Comparison of ENCODE assay signal across 8 cellular contexts in genomic region chr12:112382866-112383265, GRCh38. TPM values are rescaled to one million over a fixed set of nuclear protein-coding genes. Genes with fewer than 3 reads are reported as not detected.
DNase-seq lines count a peak whose midpoint lies in the region; ATAC-seq, FAIRE-seq and TF ChIP-seq lines count a peak whose summit lies in the region.

No MANE protein-coding gene starts in this region.

- no peak overlapping the region for H3K9ac ChIP-seq in H1 (replicated peaks in 1 of 4; ENCODE audit: extremely low read depth in 1 of 4, low read depth in 3 of 4, low read length in 3 of 4)
- H3K9ac ChIP-seq in parathyroid adenoma = no peak overlapping the region

- H3K27me3 Mint-ChIP-seq in CD8-positive, alpha-beta memory T cell = peaks cover 0 to 3% of the 10 kb centered on the region in 2 donors

- H4K5ac ChIP-seq in H1 (ENCODE audit: insufficient read length, low read depth, low read length) = peak overlapping the region; percentile 20

- peak overlapping the region; percentile 89 to 100 (median 94) for H3K4me3 Mint-ChIP-seq in CD8-positive, alpha-beta memory T cell

- no peak overlapping the region for H4K91ac ChIP-seq in H1 (replicated peaks; ENCODE audit: insufficient read length, low read length)

- H2AFZ ChIP-seq in OCI-LY7 (ENCODE audit: low read length) (peak overlapping the region; percentile 89), H1 (ENCODE audit: low read length) (peak overlapping the region; percentile 16; the same call in 1 of the 2 replicates), parathyroid adenoma (peak overlapping the region; percentile 93)

- 85% methylated on average over 10 of the region's 11 CpGs; no CpG with 5 or more reads in 1 of the 2 experiments for WGBS in H1 (ENCODE audit: extremely low coverage in 1 of 2, insufficient coverage in 1 of 2, insufficient read length in 1 of 2, insufficient replicate concordance in 2 of 2, low coverage in 1 of 2, low lambda C conversion rate in 2 of 2, missing lambda C conversion rate in 1 of 2), 2 experiments

- no peak for FAIRE-seq in H1 (lab: Jason Lieb, UNC)

- no peak overlapping the region for H3K14ac ChIP-seq in H1 (ENCODE audit: insufficient read length)

- peaks cover 27 to 32% (median 31%) of the 10 kb centered on the region in 3 donors for H3K4me1 Mint-ChIP-seq in CD8-positive, alpha-beta memory T cell

- no peak overlapping the region for H2BK20ac ChIP-seq in H1 (ENCODE audit: low read length)

- peaks cover 0 to 2% (median 0%) of the 10 kb centered on the region in 5 donors for H3K9me3 Mint-ChIP-seq in CD8-positive, alpha-beta memory T cell

- DNase-seq in CD8-positive, alpha-beta memory T cell = no peak
- DNase-seq in OCI-LY7 (ENCODE audit: low spot score) (no peak), H1 (ENCODE audit: low read depth in 1 of 2, low spot score in 2 of 2) (no peak), GM20000 (ENCODE audit: low spot score) (no peak), NCI-H1048 (lab: John Stamatoyannopoulos, UW) (no peak), NOMO-1 treated with DMSO at 0.1 percent for 48 hours (lab: John Stamatoyannopoulos, UW; ENCODE audit: unreplicated experiment) (no peak)

- no peak overlapping the region for H2BK12ac ChIP-seq in H1 (ENCODE audit: low read depth, low read length)

- no peak for TF ChIP-seq POLR2A in H1 (IDR thresholded peaks at IDR 0.05; ENCODE audit: control extremely low read depth in 1 of 2, low read depth in 2 of 2, low read length in 2 of 2)

- peak overlapping the region; percentile 79 for H3K4me3 ChIP-seq in CD8-positive, alpha-beta memory T cell (ENCODE audit: low read length)
- H3K4me3 ChIP-seq in OCI-LY7 (ENCODE audit: low read depth, low read length, poor library complexity, severe bottlenecking) = peak overlapping the region; percentile 80
- H3K4me3 ChIP-seq in H1 (ENCODE audit: extremely low read depth in 1 of 4, insufficient read depth in 2 of 4, low read depth in 3 of 4, low read length in 4 of 4) = peak overlapping the region in 3 of 4 experiments; percentile 79 to 86 (median 85); a peak in 5 of 8 replicates
- peak overlapping the region; percentile 68 for H3K4me3 ChIP-seq in parathyroid adenoma (ENCODE audit: low read depth, low read length)

- H3K4me2 ChIP-seq in OCI-LY7 (ENCODE audit: low read length) (peak overlapping the region; percentile 99), H1 (ENCODE audit: insufficient read depth in 1 of 2, low read depth in 2 of 2, low read length in 2 of 2) (peak overlapping the region; percentile 73 to 92), parathyroid adenoma (ENCODE audit: low read length) (peak overlapping the region; percentile 97)

- H3K79me1 ChIP-seq in H1 (ENCODE audit: low read depth, low read length) = peaks cover 6% of the 10 kb centered on the region; the same call in 1 of the 2 replicates

- H3K27me3 ChIP-seq in CD8-positive, alpha-beta memory T cell (ENCODE audit: insufficient read depth, low read length, poor library complexity, severe bottlenecking) = no peaks in the 10 kb centered on the region
- no peaks in the 10 kb centered on the region for H3K27me3 ChIP-seq in H1 (replicated peaks in 1 of 4; ENCODE audit: control insufficient read depth in 3 of 4, extremely low read depth in 1 of 4, insufficient read depth in 3 of 4, low read length in 3 of 4)
- H3K27me3 ChIP-seq in parathyroid adenoma (ENCODE audit: control insufficient read depth, insufficient read depth, low read length) = no peaks in the 10 kb centered on the region

- POLR2A ChIA-PET in CD8-positive, alpha-beta memory T cell (lab: Charles Lee) = no interaction called here
- POLR2A ChIA-PET in OCI-LY7 (lab: Charles Lee) (no interaction called here), H1 (lab: Charles Lee; ENCODE audit: partially characterized antibody) (interaction anchor here (1.8 kb wide), 1 partner anchor 9 kb away, joined by 3 read pairs; no protein-coding TSS in a partner anchor)

- no peak for TF ChIP-seq RAD21 in H1 (IDR thresholded peaks at IDR 0.05 in 1 of 2, conservative IDR thresholded peaks at IDR 0.05 in 1 of 2; ENCODE audit: low read depth in 2 of 2, low read length in 2 of 2)

- peak overlapping the region; percentile 68 for H3K27ac ChIP-seq in CD8-positive, alpha-beta memory T cell (ENCODE audit: low read depth, low read length)
- H3K27ac ChIP-seq in OCI-LY7 (ENCODE audit: low read depth, low read length, poor library complexity, severe bottlenecking) (peak overlapping the region; percentile 80), H1 (ENCODE audit: low read depth, low read length) (no peak overlapping the region), parathyroid adenoma (peak overlapping the region; percentile 64)

- no peak overlapping the region for H2BK5ac ChIP-seq in H1 (ENCODE audit: low read depth, low read length)

- H2BK15ac ChIP-seq in H1 (ENCODE audit: low read length) = no peak overlapping the region

- H4K8ac ChIP-seq in H1 (ENCODE audit: extremely low read depth, insufficient read depth, low read length) = no peak overlapping the region

- no peak overlapping the region for H3K18ac ChIP-seq in H1 (ENCODE audit: extremely low read depth, low read length)

- no peaks in the 10 kb centered on the region for H3K9me3 ChIP-seq in CD8-positive, alpha-beta memory T cell (ENCODE audit: low read length)
- H3K9me3 ChIP-seq in OCI-LY7 (ENCODE audit: low read length) (no peaks in the 10 kb centered on the region), H1 (ENCODE audit: insufficient read depth in 2 of 2, low read depth in 1 of 2, low read length in 1 of 2) (no peaks in the 10 kb centered on the region), parathyroid adenoma (ENCODE audit: control insufficient read depth, low read length) (no peaks in the 10 kb centered on the region)

- no peak overlapping the region for H3K56ac ChIP-seq in H1 (replicated peaks; ENCODE audit: insufficient read length, low read depth, low read length)

- H3K27ac Mint-ChIP-seq in CD8-positive, alpha-beta memory T cell = peak overlapping the region in 6 of 8 donors; percentile 60 to 92 (median 86)

- no peak overlapping the region for H3K4ac ChIP-seq in H1 (replicated peaks; ENCODE audit: insufficient read length, low read depth, low read length)

- TF ChIP-seq CTCF in OCI-LY7 (conservative IDR thresholded peaks at IDR 0.05; ENCODE audit: low read length) = no peak
- no peak for TF ChIP-seq CTCF in H1 (IDR thresholded peaks at IDR 0.05; ENCODE audit: control extremely low read depth in 1 of 3, insufficient read depth in 1 of 3, low read depth in 1 of 3, low read length in 3 of 3)
- TF ChIP-seq CTCF in parathyroid adenoma (IDR thresholded peaks at IDR 0.05) = no peak
- no peak for TF ChIP-seq CTCF in GM20000 (IDR thresholded peaks at IDR 0.05; ENCODE audit: extremely low read depth, missing control alignments)

- H3K4me1 ChIP-seq in CD8-positive, alpha-beta memory T cell (ENCODE audit: insufficient read depth, low read length) = peaks cover 16% of the 10 kb centered on the region
- H3K4me1 ChIP-seq in OCI-LY7 (ENCODE audit: insufficient read depth, low read length, poor library complexity, severe bottlenecking) (peaks cover 14% of the 10 kb centered on the region), H1 (replicated peaks in 1 of 4; ENCODE audit: control insufficient read depth in 3 of 4, insufficient read depth in 4 of 4, low read length in 3 of 4) (peaks cover 0 to 8% (median 2%) of the 10 kb centered on the region in 4 experiments; a peak in 5 of 7 replicates), parathyroid adenoma (no peaks in the 10 kb centered on the region)

- H2AK5ac ChIP-seq in H1 (ENCODE audit: low read depth, low read length) = no peak overlapping the region

- no peak for TF ChIP-seq EP300 in H1 (IDR thresholded peaks at IDR 0.05; ENCODE audit: borderline replicate concordance in 1 of 2, low read depth in 2 of 2, low read length in 2 of 2)

- H3K23me2 ChIP-seq in H1 (ENCODE audit: low read depth, low read length) = peaks cover 7% of the 10 kb centered on the region; the same call in 1 of the 2 replicates

- no peaks in the 10 kb centered on the region for H3K36me3 ChIP-seq in CD8-positive, alpha-beta memory T cell (ENCODE audit: insufficient read depth, low read length)
- H3K36me3 ChIP-seq in OCI-LY7 (ENCODE audit: insufficient read depth, low read length) (no peaks in the 10 kb centered on the region), H1 (ENCODE audit: control insufficient read depth in 2 of 4, insufficient read depth in 4 of 4, low read length in 3 of 4) (no peaks in the 10 kb centered on the region), parathyroid adenoma (ENCODE audit: control insufficient read depth, insufficient read depth, low read length) (no peaks in the 10 kb centered on the region)

- H3K9me2 ChIP-seq in OCI-LY7 (ENCODE audit: insufficient read depth, low read length) = no peaks in the 10 kb centered on the region

- peaks cover 0 to 7% (median 0%) of the 10 kb centered on the region in 3 donors for H3K36me3 Mint-ChIP-seq in CD8-positive, alpha-beta memory T cell

- H4K20me1 ChIP-seq in OCI-LY7 (ENCODE audit: insufficient read depth, low read length) (no peaks in the 10 kb centered on the region), H1 (replicated peaks in 1 of 2; ENCODE audit: control insufficient read depth in 1 of 2, insufficient read depth in 2 of 2, low read length in 2 of 2) (peaks cover 0 to 4% of the 10 kb centered on the region in 2 experiments)

- peaks cover 35% of the 10 kb centered on the region for H3K79me2 ChIP-seq in OCI-LY7 (ENCODE audit: insufficient read depth, low read depth, low read length)
- peaks cover 0 to 32% of the 10 kb centered on the region in 2 experiments; a peak in 3 of 4 replicates for H3K79me2 ChIP-seq in H1 (ENCODE audit: control insufficient read depth in 1 of 2, insufficient read depth in 2 of 2, low read length in 2 of 2)
- H3K79me2 ChIP-seq in parathyroid adenoma = peaks cover 28% of the 10 kb centered on the region

- no TSS peak for BruUV-seq in OCI-LY7 (replicated peaks; lab: Mats Ljungman, UMichigan)

- no peak overlapping the region for H3K23ac ChIP-seq in H1 (ENCODE audit: insufficient read length)

- no peak for ATAC-seq in GM21515 (IDR thresholded peaks at IDR 0.05; ENCODE audit: unreplicated experiment)

- CTCF ChIA-PET in CD8-positive, alpha-beta memory T cell (lab: Charles Lee) = no interaction called here
- CTCF ChIA-PET in OCI-LY7 (lab: Charles Lee; ENCODE audit: unreplicated experiment) (no interaction called here), H1 (lab: Charles Lee; ENCODE audit: partially characterized antibody) (interaction anchor here (0.6 to 2.2 kb wide), 2 partner anchors 185 to 724 kb away, joined by 3 to 13 read pairs; no protein-coding TSS in a partner anchor)

- intact Hi-C loops in OCI-LY7 (cut with micrococcal nuclease; ENCODE audit: unreplicated experiment) = loop anchor here (2.0 to 10.0 kb wide), 3 partner anchors 278 to 538 kb away; partner anchors contain the start of genes MAPKAPK5 and NAA25

- H2BK120ac ChIP-seq in H1 (replicated peaks; ENCODE audit: low read depth, low read length) = no peak overlapping the region

RNA-seq across cellular contexts. Expression of gene HECTD4, which starts 0.6 kb away (rescaled TPM):
- 10 to 100 TPM; 29.7 to 32.8 TPM for total RNA-seq in CD8-positive, alpha-beta memory T cell
- 3.1 TPM for polyA plus RNA-seq in CD8-positive, alpha-beta memory T cell
- total RNA-seq in OCI-LY7 (2014; rRNA removed; shearing (Covaris generic)) = 18.1 and 34.5 TPM in 2 replicates
- total RNA-seq in OCI-LY7 (2022) = 62.4 and 67.7 TPM in 2 replicates
- 28.7 and 33.7 TPM in 2 replicates for total RNA-seq in H1 (2021; fragmentation: NEBNext Ultra II Directional; extraction: Animal tissue kit (Norgen Biotek cat#: 25700))
- 6.5 and 10.3 TPM in 2 replicates for polyA plus RNA-seq in H1 (2011; rRNA removed)
- 6.7 TPM for polyA plus RNA-seq in H1 (2011; cell fraction: cytosol; rRNA removed)
- 34.6 TPM for polyA plus RNA-seq in H1 (2011; cell fraction: nucleus; rRNA removed)
- 14.8 to 20.9 TPM (median 16.0 TPM) in 4 replicates for polyA plus RNA-seq in H1 (2012, experiment 1 of 2)
- polyA plus RNA-seq in H1 (2012, experiment 2 of 2) = 2.6 TPM
- polyA plus RNA-seq in H1 (2013, experiment 1 of 2) = 7.9 TPM
- polyA plus RNA-seq in H1 (2013, experiment 2 of 2) = 6.5 TPM
- 35.2 and 40.0 TPM in 2 replicates for polyA minus RNA-seq in H1 (2011; rRNA and poly(A)+ RNA removed)
- polyA minus RNA-seq in H1 (2011; cell fraction: cytosol; rRNA and poly(A)+ RNA removed) = 20.3 TPM
- polyA minus RNA-seq in H1 (2011; cell fraction: nucleus; rRNA and poly(A)+ RNA removed) = 64.2 TPM

RNA-seq across cellular contexts. Expression of gene RPL6, which starts 26.5 kb away (rescaled TPM):
- total RNA-seq in CD8-positive, alpha-beta memory T cell = 1,000 to 10,000 TPM; 1,957 to 2,019 TPM
- polyA plus RNA-seq in CD8-positive, alpha-beta memory T cell = 609 TPM
- 1,415 and 1,436 TPM in 2 replicates for total RNA-seq in OCI-LY7 (2014; rRNA removed; shearing (Covaris generic))
- total RNA-seq in OCI-LY7 (2022) = 1,876 and 1,917 TPM in 2 replicates
- total RNA-seq in H1 (2021; fragmentation: NEBNext Ultra II Directional; extraction: Animal tissue kit (Norgen Biotek cat#: 25700)) = 1,643 and 1,666 TPM in 2 replicates
- polyA plus RNA-seq in H1 (2011; rRNA removed) = 685 and 1,073 TPM in 2 replicates
- polyA plus RNA-seq in H1 (2011; cell fraction: cytosol; rRNA removed) = 1,571 TPM
- 2,461 TPM for polyA plus RNA-seq in H1 (2011; cell fraction: nucleus; rRNA removed)
- 1,852 to 2,341 TPM (median 2,040 TPM) in 4 replicates for polyA plus RNA-seq in H1 (2012, experiment 1 of 2)
- 422 TPM for polyA plus RNA-seq in H1 (2012, experiment 2 of 2)
- 3,246 TPM for polyA plus RNA-seq in H1 (2013, experiment 1 of 2)
- 2,872 TPM for polyA plus RNA-seq in H1 (2013, experiment 2 of 2)
- polyA minus RNA-seq in H1 (2011; rRNA and poly(A)+ RNA removed) = 540 and 573 TPM in 2 replicates
- 337 TPM for polyA minus RNA-seq in H1 (2011; cell fraction: cytosol; rRNA and poly(A)+ RNA removed)
- 1,303 TPM for polyA minus RNA-seq in H1 (2011; cell fraction: nucleus; rRNA and poly(A)+ RNA removed)

RNA-seq across cellular contexts. Expression of gene PTPN11, which starts 35.9 kb away (rescaled TPM):
- 100 to 1,000 TPM; 163 to 171 TPM for total RNA-seq in CD8-positive, alpha-beta memory T cell
- 80.2 TPM for polyA plus RNA-seq in CD8-positive, alpha-beta memory T cell
- 56.2 and 61.0 TPM in 2 replicates for total RNA-seq in OCI-LY7 (2014; rRNA removed; shearing (Covaris generic))
- 113 and 123 TPM in 2 replicates for total RNA-seq in OCI-LY7 (2022)
- 130 and 133 TPM in 2 replicates for total RNA-seq in H1 (2021; fragmentation: NEBNext Ultra II Directional; extraction: Animal tissue kit (Norgen Biotek cat#: 25700))
- 28.3 and 32.8 TPM in 2 replicates for polyA plus RNA-seq in H1 (2011; rRNA removed)
- 41.0 TPM for polyA plus RNA-seq in H1 (2011; cell fraction: cytosol; rRNA removed)
- 28.8 TPM for polyA plus RNA-seq in H1 (2011; cell fraction: nucleus; rRNA removed)
- 34.2 to 70.5 TPM (median 47.4 TPM) in 4 replicates for polyA plus RNA-seq in H1 (2012, experiment 1 of 2)
- polyA plus RNA-seq in H1 (2012, experiment 2 of 2) = 3.0 TPM
- 51.1 TPM for polyA plus RNA-seq in H1 (2013, experiment 1 of 2)
- 54.5 TPM for polyA plus RNA-seq in H1 (2013, experiment 2 of 2)
- 61.5 and 63.9 TPM in 2 replicates for polyA minus RNA-seq in H1 (2011; rRNA and poly(A)+ RNA removed)
- 39.6 TPM for polyA minus RNA-seq in H1 (2011; cell fraction: cytosol; rRNA and poly(A)+ RNA removed)
- 39.2 TPM for polyA minus RNA-seq in H1 (2011; cell fraction: nucleus; rRNA and poly(A)+ RNA removed)

Comparison
In these comparisons a context has a peak if more than half of its experiments do, and no peak if none do; other contexts are left out.
1. H2AFZ ChIP-seq: peak in every context shown above with its lines; median percentile 93 in parathyroid adenoma; 89 in OCI-LY7; 16 in H1.